Comparison of ENCODE assay signal across 26 cellular contexts in the genomic region with DNA sequence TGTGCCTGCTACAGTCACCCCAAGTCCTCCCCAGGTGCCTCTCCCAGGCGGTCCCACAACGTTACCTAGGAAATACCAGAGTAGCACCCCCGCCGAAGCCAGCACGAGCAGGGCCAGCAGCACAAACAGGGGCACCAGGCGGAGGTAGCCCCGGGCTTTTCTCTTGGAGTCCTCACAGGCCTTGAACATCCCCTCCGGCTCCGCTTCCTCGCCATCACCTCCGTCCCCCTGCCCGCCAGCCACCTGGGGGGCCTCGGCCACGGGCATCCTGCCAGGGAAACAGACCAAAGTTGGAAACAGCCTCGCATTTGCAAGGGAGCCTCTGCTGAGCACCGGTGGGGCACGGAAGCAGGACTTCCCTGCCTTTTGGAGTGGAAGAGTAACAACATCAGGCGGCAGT. TPM values are rescaled to one million over a fixed set of nuclear protein-coding genes. Genes with fewer than 3 reads are reported as not detected.
"Had no signal": no experiment of that assay in that cellular context is flagged by ENCODE, and none has a peak within 500 bp of the region (broad histone marks: within the 10 kb centered on the region; RNA-seq: fewer than 3 reads in every experiment).

No MANE protein-coding gene starts in this region.

- H3K9me3 ChIP-seq: esophagus squamous epithelium, gastrocnemius medialis, heart right ventricle, left lung, lower lobe of right lung had no signal

- H3K27me3 Mint-ChIP-seq: effector memory CD8-positive, alpha-beta T cell had no signal

- DNase-seq: cortex of kidney; effector CD8-positive, alpha-beta T cell; effector memory CD8-positive, alpha-beta T cell; endodermal cell; erythroblast; esophagus squamous epithelium; foreskin fibroblast; foreskin melanocyte; gastrocnemius medialis; heart right ventricle; hippocampal formation; left cardiac atrium; left ventricle myocardium superior; lower lobe of right lung; mesendoderm; midbrain had no signal

- H3K27ac ChIP-seq: epithelial cell of prostate, esophagus squamous epithelium, gastrocnemius medialis, heart right ventricle, left lung, lower lobe of right lung had no signal

- H3K9me3 Mint-ChIP-seq: dendritic cell treated with granulocyte-macrophage colony-stimulating factor and Interleukin-4, amounts not matched to agents 40 ng/mL and 50 ng/mL, for 4 days; effector memory CD8-positive, alpha-beta T cell; endodermal cell had no signal

- H3K4me3 Mint-ChIP-seq: dendritic cell treated with granulocyte-macrophage colony-stimulating factor and Interleukin-4, amounts not matched to agents 40 ng/mL and 50 ng/mL, for 4 days; effector memory CD8-positive, alpha-beta T cell; endodermal cell had no signal

- H3K36me3 ChIP-seq: esophagus squamous epithelium, gastrocnemius medialis, heart right ventricle, left lung, lower lobe of right lung had no signal

- H3K4me3 ChIP-seq: esophagus squamous epithelium, gastrocnemius medialis, heart right ventricle, left lung, lower lobe of right lung had no signal

- ATAC-seq: effector memory CD8-positive, alpha-beta T cell; esophagus mucosa; gastrocnemius medialis; heart right ventricle; left cardiac atrium; left lung; left ventricle myocardium superior; lower lobe of right lung had no signal

- H3K27ac Mint-ChIP-seq: dendritic cell treated with granulocyte-macrophage colony-stimulating factor and Interleukin-4, amounts not matched to agents 40 ng/mL and 50 ng/mL, for 4 days; effector memory CD8-positive, alpha-beta T cell; endodermal cell had no signal

- H3K4me1 ChIP-seq: esophagus squamous epithelium, gastrocnemius medialis, heart right ventricle had no signal

RNA-seq across cellular contexts. Expression of gene TMPRSS6, which starts 6.4 kb away (rescaled TPM):
- total RNA-seq: cerebellum, dermis microvascular lymphatic vessel endothelial cell, esophagus mucosa, glomerular endothelial cell, heart right ventricle, kidney epithelial cell, left cardiac atrium, left ventricle myocardium superior, lung microvascular endothelial cell had no signal
- polyA plus RNA-seq: heart right ventricle, keratinocyte had no signal

RNA-seq across cellular contexts. Expression of gene IL2RB, which starts 46.6 kb away (rescaled TPM):
- total RNA-seq: dermis microvascular lymphatic vessel endothelial cell, lung microvascular endothelial cell had no signal
